Comparison of ENCODE assay signal across 1 cellular context in the genomic region with DNA sequence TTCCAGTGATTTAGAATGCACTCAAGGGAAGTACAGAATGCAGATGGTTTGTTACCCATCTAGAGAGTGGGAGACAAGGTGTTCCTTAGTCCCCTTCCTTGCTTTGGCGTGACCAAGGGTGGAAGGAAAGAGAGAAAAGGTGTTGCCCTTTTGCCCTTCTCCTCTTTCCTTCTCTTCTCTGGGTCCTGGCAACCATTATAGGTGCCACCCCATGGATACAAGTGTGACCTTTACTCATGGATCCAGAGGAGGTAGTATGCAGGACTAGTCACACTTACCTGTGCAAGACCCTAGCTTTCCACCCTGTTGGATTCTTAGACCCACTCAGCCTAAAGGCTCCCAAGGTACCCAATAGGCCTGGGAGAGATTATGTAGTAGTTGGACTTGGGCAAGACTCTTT.
TF ChIP-seq lines count a peak whose summit lies in the region.

No MANE protein-coding gene starts in this region.

TF ChIP-seq in H1, 55 proteins besides CTCF, POLR2A, EP300 and RAD21:
- TF ChIP-seq ASH2L (IDR thresholded peaks at IDR 0.05; ENCODE audit: low read length) (no peak), YY1 (IDR thresholded peaks at IDR 0.05; ENCODE audit: low read depth, low read length) (0 out of 2 replicates have a peak, but pooled peaks have one; percentile 47), KDM5A (IDR thresholded peaks at IDR 0.05; ENCODE audit: low read length) (no peak), KDM1A (IDR thresholded peaks at IDR 0.05; ENCODE audit: borderline replicate concordance, low read length) (peak; percentile 61; the same call in 1 of the 2 replicates), JUN (IDR thresholded peaks at IDR 0.05; ENCODE audit: low read depth, low read length) (no peak), TCF12 (IDR thresholded peaks at IDR 0.05; ENCODE audit: low read depth, low read length) (0 out of 2 replicates have a peak, but pooled peaks have one; percentile 27), HDAC6 (IDR thresholded peaks at IDR 0.05; ENCODE audit: low read depth, low read length) (no peak), CHD1 (IDR thresholded peaks at IDR 0.05; ENCODE audit: low read depth, low read length) (no peak), NRF1 (IDR thresholded peaks at IDR 0.05; ENCODE audit: low read depth, low read length) (no peak), TAF7 (optimal IDR thresholded peaks at IDR 0.05; ENCODE audit: borderline replicate concordance, low read depth, low read length) (no peak)
